ENCODE assay signal across 23 cellular contexts in the genomic region with DNA sequence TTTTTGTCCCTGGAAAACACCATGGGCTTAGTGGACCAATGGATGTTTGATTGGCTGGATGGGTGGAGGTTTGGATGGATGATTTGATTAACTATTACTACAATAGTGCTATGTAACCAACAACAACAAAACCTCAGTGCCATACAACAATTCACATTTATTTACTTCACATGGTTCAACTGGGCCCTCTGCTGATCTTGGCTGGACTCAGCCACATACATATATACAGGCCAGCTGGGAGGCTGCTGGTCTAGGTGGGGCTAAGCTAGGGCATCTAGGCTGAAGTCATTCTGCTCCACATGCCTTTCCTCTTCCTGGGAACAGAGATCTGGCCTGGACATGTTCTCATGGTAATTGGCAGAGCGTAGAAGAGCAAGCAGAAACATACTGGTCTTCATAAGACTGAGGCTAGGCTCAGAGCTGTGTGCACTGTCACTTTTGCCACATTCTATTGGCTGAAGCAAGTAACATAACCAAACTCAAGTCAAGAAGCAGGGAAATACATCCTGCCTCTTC.
DNase-seq lines count a peak whose midpoint lies in the region; FAIRE-seq and TF ChIP-seq lines count a peak whose summit lies in the region.
"Had no signal": no experiment of that assay in that cellular context is flagged by ENCODE, and none has a peak within 500 bp of the region (broad histone marks: within the 10 kb centered on the region; RNA-seq: fewer than 3 reads in every experiment).

No MANE protein-coding gene starts in this region.

- intact Hi-C loops in mammary epithelial cell (cut with micrococcal nuclease): loop anchor here (1.0 to 10.0 kb wide), 5 partner anchors 43 to 391 kb away; no protein-coding TSS in a partner anchor
- intact Hi-C loops in MCF 10A (cut with micrococcal nuclease): no loop called here
- intact Hi-C loops in endothelial cell of umbilical vein (cut with micrococcal nuclease): loop anchor here (10.0 kb wide), 2 partner anchors 301 to 361 kb away; no protein-coding TSS in a partner anchor
- intact Hi-C loops in cardiac septum (cut with DNase I): no loop called here

- 0% methylated on average over 1 of the region's 1 CpG for WGBS in mammary epithelial cell (ENCODE audit: low coverage, missing lambda C conversion rate)

- H3K9me3 ChIP-seq in mammary epithelial cell (replicated peaks; ENCODE audit: insufficient read depth, low read length) (peaks cover 5% of the 10 kb centered on the region), endothelial cell of umbilical vein (replicated peaks; ENCODE audit: control insufficient read depth, insufficient read depth, low read length) (no peaks in the 10 kb centered on the region), keratinocyte (ENCODE audit: control insufficient read depth, low read depth, low read length) (peaks cover 5% of the 10 kb centered on the region)

- no peaks in the 10 kb centered on the region for H3K36me3 Mint-ChIP-seq in MCF 10A (ENCODE audit: insufficient read depth, unreplicated experiment)
- H3K36me3 Mint-ChIP-seq: CD4-positive, CD25-positive, alpha-beta regulatory T cell had no signal

- CTCF ChIA-PET in mammary epithelial cell (lab: Charles Lee; ENCODE audit: low non-redundant PET): interaction anchor here (0.6 kb wide), 1 partner anchor 43 kb away, joined by 3 read pairs; no protein-coding TSS in a partner anchor
- CTCF ChIA-PET in MCF 10A (lab: Yijun Ruan, JAX): interaction anchor here (0.5 to 0.6 kb wide), 2 partner anchors 61 to 1176 kb away, joined by 3 read pairs; no protein-coding TSS in a partner anchor
- CTCF ChIA-PET in endothelial cell of umbilical vein (lab: Charles Lee): no interaction called here

- H3K79me2 ChIP-seq in mammary epithelial cell (ENCODE audit: insufficient read depth, low read length) (no peaks in the 10 kb centered on the region), endothelial cell of umbilical vein (ENCODE audit: control insufficient read depth, insufficient read depth, low read length) (no peaks in the 10 kb centered on the region), keratinocyte (ENCODE audit: control insufficient read depth, insufficient read depth, low read length) (no peaks in the 10 kb centered on the region)

- H2AFZ ChIP-seq in mammary epithelial cell (ENCODE audit: low read depth, low read length) (peak overlapping the region; percentile 73), endothelial cell of umbilical vein (ENCODE audit: low read depth, low read length) (peak overlapping the region; percentile 35), keratinocyte (ENCODE audit: control insufficient read depth, low read length) (peak overlapping the region; percentile 32)
- H2AFZ ChIP-seq: GM23248 had no signal

- peaks cover 5% of the 10 kb centered on the region for H3K9me3 Mint-ChIP-seq in MCF 10A (ENCODE audit: unreplicated experiment)

- H3K4me1 ChIP-seq in mammary epithelial cell (ENCODE audit: insufficient read depth, low read length) (peaks cover 77% of the 10 kb centered on the region), endothelial cell of umbilical vein (ENCODE audit: control insufficient read depth, extremely low read depth, insufficient read depth, low read length) (peaks cover 83% of the 10 kb centered on the region), keratinocyte (ENCODE audit: control insufficient read depth, extremely low read depth, insufficient read depth, low read length) (peaks cover 69% of the 10 kb centered on the region)
- H3K4me1 ChIP-seq: BLaER1 had no signal

- POLR2A ChIA-PET in MCF 10A (lab: Yijun Ruan, JAX): no interaction called here
- POLR2A ChIA-PET in endothelial cell of umbilical vein (lab: Charles Lee): no interaction called here

- no peak overlapping the region for H3K4me3 ChIP-seq in mammary epithelial cell (replicated peaks in 1 of 3; ENCODE audit: insufficient read depth in 1 of 3, low read depth in 2 of 3, low read length in 3 of 3)
- no peak overlapping the region for H3K4me3 ChIP-seq in endothelial cell of umbilical vein (replicated peaks in 1 of 3; ENCODE audit: insufficient read depth in 1 of 3, low read depth in 1 of 3, low read length in 3 of 3)
- H3K4me3 ChIP-seq in keratinocyte (ENCODE audit: control insufficient read depth in 2 of 3, extremely low read depth in 1 of 3, insufficient read depth in 2 of 3, low read depth in 1 of 3, low read length in 3 of 3): no peak overlapping the region
- H3K4me3 ChIP-seq: BLaER1, GM23248, K562 had no signal

- in situ Hi-C loops in mammary epithelial cell (cut with MboI; ENCODE audit: low sequenced_read_pairs in 2 of 2): no loop called here

- H3K4me3 Mint-ChIP-seq in MCF 10A (ENCODE audit: unreplicated experiment): no peak overlapping the region
- H3K4me3 Mint-ChIP-seq: CD4-positive, CD25-positive, alpha-beta regulatory T cell had no signal

- DNase-seq in mammary epithelial cell (peak; percentile 87), MCF 10A (ENCODE audit: unreplicated experiment) (no peak), endothelial cell of umbilical vein (ENCODE audit: low read depth, low spot score) (no peak), keratinocyte (ENCODE audit: low read depth, low spot score) (peak; percentile 58), DMS79 treated with DMSO at 0.1 percent for 48 hours (lab: John Stamatoyannopoulos, UW) (no peak), cardiac septum (ENCODE audit: low spot score) (no peak), iPS-NIHi7 (ENCODE audit: extremely low spot score) (no peak)
- DNase-seq in activated CD4-positive, CD25-positive, alpha-beta regulatory T cell (lab: John Stamatoyannopoulos, UW): no peak
- DNase-seq: 8988T; CD4-positive, CD25-positive, alpha-beta regulatory T cell; DMS153; GM23248; H7; Kasumi-1; NCI-H1694; NCI-H2029 treated with DMSO at 0.1 percent for 48 hours; NCI-H2227 treated with DMSO at 0.1 percent for 48 hours; NCI-H69; SK-N-SH had no signal

- no peak for TF ChIP-seq POLR2A in endothelial cell of umbilical vein (IDR thresholded peaks at IDR 0.05; ENCODE audit: low read depth, low read length)

- H3K9ac ChIP-seq in mammary epithelial cell (ENCODE audit: insufficient read depth, low read length): no peak overlapping the region
- H3K9ac ChIP-seq in endothelial cell of umbilical vein (replicated peaks; ENCODE audit: extremely low read depth, insufficient read depth, low read length): no peak overlapping the region
- H3K9ac ChIP-seq in keratinocyte (ENCODE audit: control insufficient read depth, extremely low read depth, insufficient read depth, low read length): no peak overlapping the region
- H3K9ac ChIP-seq: BLaER1, GM23248, SK-N-SH had no signal

- peak overlapping the region; percentile 16 for H3K4me2 ChIP-seq in mammary epithelial cell (ENCODE audit: insufficient read depth, low read depth, low read length)
- no peak overlapping the region for H3K4me2 ChIP-seq in endothelial cell of umbilical vein (ENCODE audit: insufficient read depth, low read length)
- H3K4me2 ChIP-seq in keratinocyte (ENCODE audit: control insufficient read depth, extremely low read depth, insufficient read depth, low read depth, low read length): peak overlapping the region; percentile 37
- H3K4me2 ChIP-seq: BLaER1, SK-N-SH had no signal

- H3K4me1 Mint-ChIP-seq in MCF 10A (ENCODE audit: insufficient read depth, unreplicated experiment): peaks cover 34% of the 10 kb centered on the region
- H3K4me1 Mint-ChIP-seq: CD4-positive, CD25-positive, alpha-beta regulatory T cell had no signal

- H3K27ac Mint-ChIP-seq in MCF 10A (ENCODE audit: low read depth, unreplicated experiment): no peak overlapping the region
- H3K27ac Mint-ChIP-seq: CD4-positive, CD25-positive, alpha-beta regulatory T cell had no signal

- TF ChIP-seq CTCF in mammary epithelial cell (conservative IDR thresholded peaks at IDR 0.05 in 1 of 2, IDR thresholded peaks at IDR 0.05 in 1 of 2; ENCODE audit: extremely low read depth in 1 of 2, insufficient read depth in 1 of 2, low read depth in 1 of 2, low read length in 2 of 2) (peak in 1 of 2 donors; percentile 47), MCF 10A (IDR thresholded peaks at IDR 0.05; ENCODE audit: unreplicated experiment) (no peak), endothelial cell of umbilical vein (IDR thresholded peaks at IDR 0.05; ENCODE audit: extremely low read depth in 1 of 2, insufficient read depth in 1 of 2, low read depth in 1 of 2, low read length in 2 of 2) (no peak), keratinocyte (optimal IDR thresholded peaks at IDR 0.05 in 1 of 3, IDR thresholded peaks at IDR 0.05 in 1 of 3, conservative IDR thresholded peaks at IDR 0.05 in 1 of 3; ENCODE audit: extremely low read depth in 1 of 3, insufficient read depth in 2 of 3, low read length in 3 of 3) (peak in 2 of 3 experiments; percentile 22 to 62)

- H3K9me1 ChIP-seq in endothelial cell of umbilical vein (replicated peaks; ENCODE audit: control insufficient read depth, extremely low read depth, insufficient read depth, low read length) (no peaks in the 10 kb centered on the region), keratinocyte (ENCODE audit: control insufficient read depth, extremely low read depth, insufficient read depth, low read length) (no peaks in the 10 kb centered on the region)

- dilution Hi-C loops in mammary epithelial cell (cut with HindIII; ENCODE audit: low sequenced_read_pairs) (no loop called here), endothelial cell of umbilical vein (cut with MboI; ENCODE audit: extremely low pct_ligation_motif_present, low sequenced_read_pairs) (no loop called here), keratinocyte (cut with MboI; ENCODE audit: extremely low pct_ligation_motif_present, low sequenced_read_pairs) (no loop called here)

- FAIRE-seq in endothelial cell of umbilical vein (lab: Jason Lieb, UNC) (no peak), keratinocyte (lab: Jason Lieb, UNC) (peak; percentile 99)
- FAIRE-seq: GM18507, HepG2, K562 had no signal

- H3K27me3 Mint-ChIP-seq in MCF 10A (ENCODE audit: insufficient read depth, unreplicated experiment): no peaks in the 10 kb centered on the region

- H3K27me3 ChIP-seq in mammary epithelial cell (ENCODE audit: insufficient read depth, low read length) (no peaks in the 10 kb centered on the region), endothelial cell of umbilical vein (ENCODE audit: control insufficient read depth in 2 of 2, insufficient read depth in 2 of 2, low read length in 2 of 2) (no peaks in the 10 kb centered on the region), keratinocyte (ENCODE audit: control insufficient read depth, extremely low read depth, insufficient read depth, low read length) (no peaks in the 10 kb centered on the region)
- H3K27me3 ChIP-seq: BLaER1 had no signal

- H3K36me3 ChIP-seq in mammary epithelial cell (ENCODE audit: insufficient read depth, low read length) (no peaks in the 10 kb centered on the region), endothelial cell of umbilical vein (ENCODE audit: control insufficient read depth in 2 of 2, extremely low read depth in 1 of 2, insufficient read depth in 2 of 2, low read length in 2 of 2) (no peaks in the 10 kb centered on the region), keratinocyte (ENCODE audit: control insufficient read depth in 2 of 2, extremely low read depth in 1 of 2, insufficient read depth in 2 of 2, low read length in 2 of 2) (no peaks in the 10 kb centered on the region)
- H3K36me3 ChIP-seq: BLaER1 had no signal

- BruUV-seq in mammary epithelial cell (replicated peaks; lab: Mats Ljungman, UMichigan) (no TSS peak), MCF 10A (replicated peaks; lab: Mats Ljungman, UMichigan) (no TSS peak), endothelial cell of umbilical vein (replicated peaks; lab: Mats Ljungman, UMichigan) (no TSS peak)

- H4K20me1 ChIP-seq in mammary epithelial cell (ENCODE audit: insufficient read depth, low read length): no peaks in the 10 kb centered on the region
- H4K20me1 ChIP-seq in endothelial cell of umbilical vein (replicated peaks; ENCODE audit: control insufficient read depth, extremely low read depth, insufficient read depth, low read length): no peaks in the 10 kb centered on the region
- no peaks in the 10 kb centered on the region for H4K20me1 ChIP-seq in keratinocyte (ENCODE audit: control insufficient read depth, extremely low read depth, insufficient read depth, low read length)
- H4K20me1 ChIP-seq: BLaER1 had no signal

- H3K27ac ChIP-seq in mammary epithelial cell (ENCODE audit: insufficient read depth, low read depth, low read length): peak overlapping the region; percentile 46
- no peak overlapping the region for H3K27ac ChIP-seq in endothelial cell of umbilical vein (ENCODE audit: insufficient read depth, low read depth, low read length)
- H3K27ac ChIP-seq in keratinocyte (ENCODE audit: control insufficient read depth, insufficient read depth, low read length): peak overlapping the region; percentile 29
- H3K27ac ChIP-seq: BLaER1, GM23248 had no signal

Comparison
In these comparisons a context has a peak if more than half of its experiments do, and no peak if none do; other contexts are left out.
1. DNase-seq: peak in mammary epithelial cell (single experiment) and keratinocyte (single experiment); none in MCF 10A (single experiment), endothelial cell of umbilical vein (single experiment), DMS79 treated with DMSO at 0.1 percent for 48 hours (single experiment), activated CD4-positive, CD25-positive, alpha-beta regulatory T cell (0 of 4), cardiac septum (single experiment) and iPS-NIHi7 (single experiment).
2. intact Hi-C loops: an anchor here in mammary epithelial cell (1.0 to 10.0 kb wide) and endothelial cell of umbilical vein (10.0 kb wide); none called in MCF 10A and cardiac septum.
3. CTCF ChIP-seq: peak in keratinocyte (2 of 3); none in MCF 10A (single experiment) and endothelial cell of umbilical vein (0 of 2).
4. Peak in every context shown above with its lines, with median percentiles within 50 percentile points of each other: H2AFZ ChIP-seq.